In the genomic region with DNA sequence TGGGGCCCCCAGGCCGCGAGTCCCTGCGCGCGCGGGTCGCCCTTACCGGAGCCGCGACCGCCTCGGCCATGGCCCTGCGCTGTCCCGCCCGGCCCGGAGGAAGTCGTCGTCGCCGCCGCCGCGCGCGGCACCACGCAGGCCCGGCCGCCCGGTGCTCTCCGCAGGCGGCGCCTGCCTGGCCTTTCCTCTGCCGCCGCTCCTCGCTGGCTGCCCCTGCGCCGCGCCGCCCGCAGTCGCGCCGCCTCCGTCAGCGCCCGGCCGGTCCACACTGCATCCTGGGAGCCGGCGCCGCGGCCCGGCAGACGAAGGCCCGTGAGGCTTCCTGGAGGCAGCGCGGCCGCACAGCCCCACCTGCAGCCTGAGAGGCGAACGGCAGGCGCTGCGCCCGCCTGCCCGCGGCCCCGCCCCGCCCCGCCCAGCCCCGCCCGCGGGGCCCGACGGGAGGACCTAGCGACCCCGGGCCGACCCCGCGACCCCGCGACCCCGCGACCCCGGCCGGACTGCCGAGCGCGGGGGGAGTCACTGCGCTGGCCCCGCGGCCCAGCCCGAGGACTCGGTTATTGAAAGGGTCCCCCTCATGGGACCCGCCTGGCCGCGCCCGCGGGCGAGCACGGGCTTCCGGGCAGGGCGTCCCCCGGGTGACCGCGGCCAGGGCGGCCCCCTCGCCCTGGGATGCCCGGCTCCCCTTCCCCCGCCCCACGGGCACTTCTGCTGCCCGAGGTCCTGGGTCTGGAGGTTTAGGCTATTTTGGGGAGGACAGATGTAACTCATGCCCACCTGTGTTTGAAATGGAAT, we compare ENCODE assay signal across 1 cellular context.
TF ChIP-seq lines count a peak whose summit lies in the region.

A gene (minus strand): TSS at position 343 of the 795 bp plus-strand sequence. CDS start 273 bp downstream, at position 70.

TF ChIP-seq in K562, 482 proteins besides CTCF, POLR2A, EP300 and RAD21 (continued from another document and continues in another):
- TF ChIP-seq, protein P1, sequence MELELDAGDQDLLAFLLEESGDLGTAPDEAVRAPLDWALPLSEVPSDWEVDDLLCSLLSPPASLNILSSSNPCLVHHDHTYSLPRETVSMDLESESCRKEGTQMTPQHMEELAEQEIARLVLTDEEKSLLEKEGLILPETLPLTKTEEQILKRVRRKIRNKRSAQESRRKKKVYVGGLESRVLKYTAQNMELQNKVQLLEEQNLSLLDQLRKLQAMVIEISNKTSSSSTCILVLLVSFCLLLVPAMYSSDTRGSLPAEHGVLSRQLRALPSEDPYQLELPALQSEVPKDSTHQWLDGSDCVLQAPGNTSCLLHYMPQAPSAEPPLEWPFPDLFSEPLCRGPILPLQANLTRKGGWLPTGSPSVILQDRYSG (tag; conservative IDR thresholded peaks at IDR 0.05; ENCODE audit: low read depth), result no peak
- TF ChIP-seq ZNF217 (CRISPR knock-in tag; IDR thresholded peaks at IDR 0.05), result no peak
- TF ChIP-seq ZNF133 (CRISPR knock-in tag; IDR thresholded peaks at IDR 0.05), result no peak
- TF ChIP-seq ZNF668 (CRISPR knock-in tag; IDR thresholded peaks at IDR 0.05), result 0 out of 2 replicates have a peak, but pooled peaks have one; percentile 23
- no peak for TF ChIP-seq CBX8 (IDR thresholded peaks at IDR 0.05; ENCODE audit: borderline replicate concordance, extremely low read depth, low read depth, low read length, poor library complexity, severe bottlenecking)
- TF ChIP-seq, protein P2, sequence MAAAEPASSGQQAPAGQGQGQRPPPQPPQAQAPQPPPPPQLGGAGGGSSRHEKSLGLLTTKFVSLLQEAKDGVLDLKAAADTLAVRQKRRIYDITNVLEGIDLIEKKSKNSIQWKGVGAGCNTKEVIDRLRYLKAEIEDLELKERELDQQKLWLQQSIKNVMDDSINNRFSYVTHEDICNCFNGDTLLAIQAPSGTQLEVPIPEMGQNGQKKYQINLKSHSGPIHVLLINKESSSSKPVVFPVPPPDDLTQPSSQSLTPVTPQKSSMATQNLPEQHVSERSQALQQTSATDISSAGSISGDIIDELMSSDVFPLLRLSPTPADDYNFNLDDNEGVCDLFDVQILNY (CRISPR knock-in tag; IDR thresholded peaks at IDR 0.05), result no peak
- peak; percentile 89; the same call in 1 of the 2 replicates for TF ChIP-seq PTBP1 (IDR thresholded peaks at IDR 0.05; ENCODE audit: low read depth, low read length)
- no peak for TF ChIP-seq PHB2 (IDR thresholded peaks at IDR 0.05; ENCODE audit: low read depth)
- no peak for TF ChIP-seq ZFP30 (CRISPR knock-in tag; IDR thresholded peaks at IDR 0.05; ENCODE audit: borderline replicate concordance)
- TF ChIP-seq ZNF431 (CRISPR knock-in tag; IDR thresholded peaks at IDR 0.05), result peak; percentile 55; the same call in 1 of the 2 replicates
- peak; percentile 88 for TF ChIP-seq SIN3B (IDR thresholded peaks at IDR 0.05; ENCODE audit: low read depth)
- TF ChIP-seq L3MBTL2 (IDR thresholded peaks at IDR 0.05), result no peak
- TF ChIP-seq ZNF764 (CRISPR knock-in tag; IDR thresholded peaks at IDR 0.05; ENCODE audit: low read depth), result no peak
- TF ChIP-seq KLF16 (IDR thresholded peaks at IDR 0.05), result no peak
- TF ChIP-seq, protein P3, sequence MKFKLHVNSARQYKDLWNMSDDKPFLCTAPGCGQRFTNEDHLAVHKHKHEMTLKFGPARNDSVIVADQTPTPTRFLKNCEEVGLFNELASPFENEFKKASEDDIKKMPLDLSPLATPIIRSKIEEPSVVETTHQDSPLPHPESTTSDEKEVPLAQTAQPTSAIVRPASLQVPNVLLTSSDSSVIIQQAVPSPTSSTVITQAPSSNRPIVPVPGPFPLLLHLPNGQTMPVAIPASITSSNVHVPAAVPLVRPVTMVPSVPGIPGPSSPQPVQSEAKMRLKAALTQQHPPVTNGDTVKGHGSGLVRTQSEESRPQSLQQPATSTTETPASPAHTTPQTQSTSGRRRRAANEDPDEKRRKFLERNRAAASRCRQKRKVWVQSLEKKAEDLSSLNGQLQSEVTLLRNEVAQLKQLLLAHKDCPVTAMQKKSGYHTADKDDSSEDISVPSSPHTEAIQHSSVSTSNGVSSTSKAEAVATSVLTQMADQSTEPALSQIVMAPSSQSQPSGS (CRISPR knock-in tag; IDR thresholded peaks at IDR 0.05), result no peak
- no peak for TF ChIP-seq KLF6 (CRISPR knock-in tag; IDR thresholded peaks at IDR 0.05; ENCODE audit: borderline replicate concordance)
- no peak for TF ChIP-seq PML (IDR thresholded peaks at IDR 0.05; ENCODE audit: low read length)
- TF ChIP-seq ZNF316 (IDR thresholded peaks at IDR 0.05), result no peak
- no peak for TF ChIP-seq ZNF586 (CRISPR knock-in tag; conservative IDR thresholded peaks at IDR 0.05)
- TF ChIP-seq SETDB1 (IDR thresholded peaks at IDR 0.05; ENCODE audit: low read length), result no peak
- TF ChIP-seq SNIP1 (IDR thresholded peaks at IDR 0.05; ENCODE audit: low read depth), result no peak
- no peak for TF ChIP-seq FOXA3 (CRISPR knock-in tag; conservative IDR thresholded peaks at IDR 0.05 in 1 of 2, IDR thresholded peaks at IDR 0.05 in 1 of 2)
- TF ChIP-seq, protein P4, sequence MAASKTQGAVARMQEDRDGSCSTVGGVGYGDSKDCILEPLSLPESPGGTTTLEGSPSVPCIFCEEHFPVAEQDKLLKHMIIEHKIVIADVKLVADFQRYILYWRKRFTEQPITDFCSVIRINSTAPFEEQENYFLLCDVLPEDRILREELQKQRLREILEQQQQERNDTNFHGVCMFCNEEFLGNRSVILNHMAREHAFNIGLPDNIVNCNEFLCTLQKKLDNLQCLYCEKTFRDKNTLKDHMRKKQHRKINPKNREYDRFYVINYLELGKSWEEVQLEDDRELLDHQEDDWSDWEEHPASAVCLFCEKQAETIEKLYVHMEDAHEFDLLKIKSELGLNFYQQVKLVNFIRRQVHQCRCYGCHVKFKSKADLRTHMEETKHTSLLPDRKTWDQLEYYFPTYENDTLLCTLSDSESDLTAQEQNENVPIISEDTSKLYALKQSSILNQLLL (CRISPR knock-in tag; IDR thresholded peaks at IDR 0.05; ENCODE audit: borderline replicate concordance), result no peak
- TF ChIP-seq, protein P5, sequence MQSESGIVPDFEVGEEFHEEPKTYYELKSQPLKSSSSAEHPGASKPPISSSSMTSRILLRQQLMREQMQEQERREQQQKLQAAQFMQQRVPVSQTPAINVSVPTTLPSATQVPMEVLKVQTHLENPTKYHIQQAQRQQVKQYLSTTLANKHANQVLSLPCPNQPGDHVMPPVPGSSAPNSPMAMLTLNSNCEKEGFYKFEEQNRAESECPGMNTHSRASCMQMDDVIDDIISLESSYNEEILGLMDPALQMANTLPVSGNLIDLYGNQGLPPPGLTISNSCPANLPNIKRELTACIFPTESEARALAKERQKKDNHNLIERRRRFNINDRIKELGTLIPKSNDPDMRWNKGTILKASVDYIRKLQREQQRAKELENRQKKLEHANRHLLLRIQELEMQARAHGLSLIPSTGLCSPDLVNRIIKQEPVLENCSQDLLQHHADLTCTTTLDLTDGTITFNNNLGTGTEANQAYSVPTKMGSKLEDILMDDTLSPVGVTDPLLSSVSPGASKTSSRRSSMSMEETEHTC (IDR thresholded peaks at IDR 0.05), result no peak
- TF ChIP-seq, protein P6, sequence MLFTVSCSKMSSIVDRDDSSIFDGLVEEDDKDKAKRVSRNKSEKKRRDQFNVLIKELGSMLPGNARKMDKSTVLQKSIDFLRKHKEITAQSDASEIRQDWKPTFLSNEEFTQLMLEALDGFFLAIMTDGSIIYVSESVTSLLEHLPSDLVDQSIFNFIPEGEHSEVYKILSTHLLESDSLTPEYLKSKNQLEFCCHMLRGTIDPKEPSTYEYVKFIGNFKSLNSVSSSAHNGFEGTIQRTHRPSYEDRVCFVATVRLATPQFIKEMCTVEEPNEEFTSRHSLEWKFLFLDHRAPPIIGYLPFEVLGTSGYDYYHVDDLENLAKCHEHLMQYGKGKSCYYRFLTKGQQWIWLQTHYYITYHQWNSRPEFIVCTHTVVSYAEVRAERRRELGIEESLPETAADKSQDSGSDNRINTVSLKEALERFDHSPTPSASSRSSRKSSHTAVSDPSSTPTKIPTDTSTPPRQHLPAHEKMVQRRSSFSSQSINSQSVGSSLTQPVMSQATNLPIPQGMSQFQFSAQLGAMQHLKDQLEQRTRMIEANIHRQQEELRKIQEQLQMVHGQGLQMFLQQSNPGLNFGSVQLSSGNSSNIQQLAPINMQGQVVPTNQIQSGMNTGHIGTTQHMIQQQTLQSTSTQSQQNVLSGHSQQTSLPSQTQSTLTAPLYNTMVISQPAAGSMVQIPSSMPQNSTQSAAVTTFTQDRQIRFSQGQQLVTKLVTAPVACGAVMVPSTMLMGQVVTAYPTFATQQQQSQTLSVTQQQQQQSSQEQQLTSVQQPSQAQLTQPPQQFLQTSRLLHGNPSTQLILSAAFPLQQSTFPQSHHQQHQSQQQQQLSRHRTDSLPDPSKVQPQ (CRISPR knock-in tag; IDR thresholded peaks at IDR 0.05; ENCODE audit: borderline replicate concordance), result no peak
- TF ChIP-seq, protein P7, sequence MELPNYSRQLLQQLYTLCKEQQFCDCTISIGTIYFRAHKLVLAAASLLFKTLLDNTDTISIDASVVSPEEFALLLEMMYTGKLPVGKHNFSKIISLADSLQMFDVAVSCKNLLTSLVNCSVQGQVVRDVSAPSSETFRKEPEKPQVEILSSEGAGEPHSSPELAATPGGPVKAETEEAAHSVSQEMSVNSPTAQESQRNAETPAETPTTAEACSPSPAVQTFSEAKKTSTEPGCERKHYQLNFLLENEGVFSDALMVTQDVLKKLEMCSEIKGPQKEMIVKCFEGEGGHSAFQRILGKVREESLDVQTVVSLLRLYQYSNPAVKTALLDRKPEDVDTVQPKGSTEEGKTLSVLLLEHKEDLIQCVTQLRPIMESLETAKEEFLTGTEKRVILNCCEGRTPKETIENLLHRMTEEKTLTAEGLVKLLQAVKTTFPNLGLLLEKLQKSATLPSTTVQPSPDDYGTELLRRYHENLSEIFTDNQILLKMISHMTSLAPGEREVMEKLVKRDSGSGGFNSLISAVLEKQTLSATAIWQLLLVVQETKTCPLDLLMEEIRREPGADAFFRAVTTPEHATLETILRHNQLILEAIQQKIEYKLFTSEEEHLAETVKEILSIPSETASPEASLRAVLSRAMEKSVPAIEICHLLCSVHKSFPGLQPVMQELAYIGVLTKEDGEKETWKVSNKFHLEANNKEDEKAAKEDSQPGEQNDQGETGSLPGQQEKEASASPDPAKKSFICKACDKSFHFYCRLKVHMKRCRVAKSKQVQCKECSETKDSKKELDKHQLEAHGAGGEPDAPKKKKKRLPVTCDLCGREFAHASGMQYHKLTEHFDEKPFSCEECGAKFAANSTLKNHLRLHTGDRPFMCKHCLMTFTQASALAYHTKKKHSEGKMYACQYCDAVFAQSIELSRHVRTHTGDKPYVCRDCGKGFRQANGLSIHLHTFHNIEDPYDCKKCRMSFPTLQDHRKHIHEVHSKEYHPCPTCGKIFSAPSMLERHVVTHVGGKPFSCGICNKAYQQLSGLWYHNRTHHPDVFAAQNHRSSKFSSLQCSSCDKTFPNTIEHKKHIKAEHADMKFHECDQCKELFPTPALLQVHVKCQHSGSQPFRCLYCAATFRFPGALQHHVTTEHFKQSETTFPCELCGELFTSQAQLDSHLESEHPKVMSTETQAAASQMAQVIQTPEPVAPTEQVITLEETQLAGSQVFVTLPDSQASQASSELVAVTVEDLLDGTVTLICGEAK (IDR thresholded peaks at IDR 0.05), result no peak
- TF ChIP-seq, protein P7 (CRISPR knock-in tag; IDR thresholded peaks at IDR 0.05), result no peak
- no peak for TF ChIP-seq ZNF444 (CRISPR knock-in tag; IDR thresholded peaks at IDR 0.05)
- TF ChIP-seq EHMT2 (IDR thresholded peaks at IDR 0.05), result no peak
- TF ChIP-seq ZNF696 (CRISPR knock-in tag; conservative IDR thresholded peaks at IDR 0.05), result no peak
- TF ChIP-seq HDAC1 (IDR thresholded peaks at IDR 0.05), result no peak
- no peak for TF ChIP-seq JUNB (CRISPR knock-in tag; conservative IDR thresholded peaks at IDR 0.05)
- TF ChIP-seq ZNF165 (CRISPR knock-in tag; IDR thresholded peaks at IDR 0.05; ENCODE audit: borderline replicate concordance), result no peak
- TF ChIP-seq, protein P8, sequence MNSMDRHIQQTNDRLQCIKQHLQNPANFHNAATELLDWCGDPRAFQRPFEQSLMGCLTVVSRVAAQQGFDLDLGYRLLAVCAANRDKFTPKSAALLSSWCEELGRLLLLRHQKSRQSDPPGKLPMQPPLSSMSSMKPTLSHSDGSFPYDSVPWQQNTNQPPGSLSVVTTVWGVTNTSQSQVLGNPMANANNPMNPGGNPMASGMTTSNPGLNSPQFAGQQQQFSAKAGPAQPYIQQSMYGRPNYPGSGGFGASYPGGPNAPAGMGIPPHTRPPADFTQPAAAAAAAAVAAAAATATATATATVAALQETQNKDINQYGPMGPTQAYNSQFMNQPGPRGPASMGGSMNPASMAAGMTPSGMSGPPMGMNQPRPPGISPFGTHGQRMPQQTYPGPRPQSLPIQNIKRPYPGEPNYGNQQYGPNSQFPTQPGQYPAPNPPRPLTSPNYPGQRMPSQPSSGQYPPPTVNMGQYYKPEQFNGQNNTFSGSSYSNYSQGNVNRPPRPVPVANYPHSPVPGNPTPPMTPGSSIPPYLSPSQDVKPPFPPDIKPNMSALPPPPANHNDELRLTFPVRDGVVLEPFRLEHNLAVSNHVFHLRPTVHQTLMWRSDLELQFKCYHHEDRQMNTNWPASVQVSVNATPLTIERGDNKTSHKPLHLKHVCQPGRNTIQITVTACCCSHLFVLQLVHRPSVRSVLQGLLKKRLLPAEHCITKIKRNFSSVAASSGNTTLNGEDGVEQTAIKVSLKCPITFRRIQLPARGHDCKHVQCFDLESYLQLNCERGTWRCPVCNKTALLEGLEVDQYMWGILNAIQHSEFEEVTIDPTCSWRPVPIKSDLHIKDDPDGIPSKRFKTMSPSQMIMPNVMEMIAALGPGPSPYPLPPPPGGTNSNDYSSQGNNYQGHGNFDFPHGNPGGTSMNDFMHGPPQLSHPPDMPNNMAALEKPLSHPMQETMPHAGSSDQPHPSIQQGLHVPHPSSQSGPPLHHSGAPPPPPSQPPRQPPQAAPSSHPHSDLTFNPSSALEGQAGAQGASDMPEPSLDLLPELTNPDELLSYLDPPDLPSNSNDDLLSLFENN (IDR thresholded peaks at IDR 0.05; ENCODE audit: low read depth in 2 of 2, low read length in 2 of 2), result no peak
- TF ChIP-seq TCF3 (CRISPR knock-in tag; IDR thresholded peaks at IDR 0.05), result peak; percentile 23; the same call in 1 of the 2 replicates
